Comparison of ENCODE assay signal across 16 cellular contexts in the genomic region with DNA sequence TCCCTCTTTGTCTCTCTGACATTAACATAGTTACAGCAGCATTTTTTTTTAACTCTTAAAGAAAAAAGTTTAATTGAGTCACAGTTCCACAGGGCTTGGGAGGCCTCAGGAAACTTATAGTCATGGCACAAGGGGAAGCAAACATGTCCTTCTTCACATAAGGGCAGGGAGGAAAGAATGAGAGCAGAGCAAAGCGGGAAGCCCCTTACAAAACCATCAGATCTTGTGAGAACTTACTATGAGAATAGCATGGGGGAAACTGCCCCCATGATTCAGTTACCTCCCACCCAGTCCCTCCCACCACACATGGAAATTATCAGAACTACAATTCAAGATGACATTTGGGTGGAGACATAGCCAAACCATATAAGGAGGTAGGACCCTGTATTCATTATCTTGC.
"Had no signal": no experiment of that assay in that cellular context is flagged by ENCODE, and none has a peak within 500 bp of the region (broad histone marks: within the 10 kb centered on the region; RNA-seq: fewer than 3 reads in every experiment).

No MANE protein-coding gene starts in this region.

- H3K4me3 Mint-ChIP-seq: dendritic cell treated with granulocyte-macrophage colony-stimulating factor and Interleukin-4, amounts not matched to agents 40 ng/mL and 50 ng/mL, for 4 days; memory B cell; naive B cell; T-cell; WTC11 had no signal

- ATAC-seq: mucosa of descending colon, pancreas, right lobe of liver, T-cell, WTC11 had no signal

- DNase-seq: activated CD4-positive, alpha-beta T cell treated with anti-CD3 and anti-CD28 coated beads, Interleukin-2, amount 50 U/mL, for 4 hours; activated naive CD4-positive, alpha-beta T cell; effector memory CD4-positive, alpha-beta T cell; mucosa of descending colon; naive B cell; pancreas; right lobe of liver; SHP77 treated with DMSO at 0.1 percent for 48 hours; SK-N-SH; small intestine; stomach; T-cell; trophoblast cell had no signal

- H3K4me1 Mint-ChIP-seq: memory B cell, WTC11 had no signal

- H3K4me3 ChIP-seq: mucosa of descending colon, pancreas, right lobe of liver, stomach had no signal

- H3K4me1 ChIP-seq: right lobe of liver, stomach had no signal

- H3K27ac ChIP-seq: pancreas, right lobe of liver, stomach had no signal

- H3K27me3 Mint-ChIP-seq: dendritic cell treated with granulocyte-macrophage colony-stimulating factor and Interleukin-4, amounts not matched to agents 40 ng/mL and 50 ng/mL, for 4 days; memory B cell; naive B cell; T-cell had no signal

- H3K27ac Mint-ChIP-seq: dendritic cell treated with granulocyte-macrophage colony-stimulating factor and Interleukin-4, amounts not matched to agents 40 ng/mL and 50 ng/mL, for 4 days; memory B cell; T-cell; WTC11 had no signal

- H3K27me3 ChIP-seq: pancreas, right lobe of liver, stomach had no signal
